In genomic region chr11:68342459-68343158, GRCh38 we compare ENCODE assay signal across 11 cellular contexts. TPM values are rescaled to one million over a fixed set of nuclear protein-coding genes. Genes with fewer than 3 reads are reported as not detected.
DNase-seq lines count a peak whose midpoint lies in the region; ATAC-seq and TF ChIP-seq lines count a peak whose summit lies in the region.
"Had no signal": no experiment of that assay in that cellular context is flagged by ENCODE, and none has a peak within 500 bp of the region (broad histone marks: within the 10 kb centered on the region; RNA-seq: fewer than 3 reads in every experiment).

No MANE protein-coding gene starts in this region.

- intact Hi-C loops in esophagus squamous epithelium (cut with DNase I): no loop called here
- intact Hi-C loops in activated CD4-positive, alpha-beta T cell treated with anti-CD3 and anti-CD28 coated beads, Interleukin-2, amount 10 ng/mL, durations not matched to agents 24 days and 14 days (cut with micrococcal nuclease): no loop called here
- intact Hi-C loops in CD8-positive, alpha-beta T cell (cut with DNase I, micrococcal nuclease): no loop called here

- WGBS in esophagus squamous epithelium, 2 donors: 46 to 48% methylated on average over 4 to 6 of the region's 13 CpGs

- no peak overlapping the region for H3K27ac Mint-ChIP-seq in activated CD4-positive, alpha-beta T cell treated with anti-CD3 and anti-CD28 coated beads, Interleukin-2, amount 10 ng/mL, durations not matched to agents 24 days and 14 days
- H3K27ac Mint-ChIP-seq in stimulated activated naive B cell treated with anti-CD40 and anti-IgM and Interleukin-4, amounts not matched to agents 10 μg/mL and 1 μg/mL and 100 μg/mL, for 72 hours: no peak overlapping the region
- H3K27ac Mint-ChIP-seq in CD8-positive, alpha-beta T cell: no peak overlapping the region
- H3K27ac Mint-ChIP-seq: activated T-helper 2 cell treated with anti-CD3 and anti-CD28 coated beads, Interferon-gamma antibody, Interleukin-2, Interleukin-4, amounts not matched to agents 10 μg/mL and 5 μg/mL and 100 μg/mL, durations not matched to agents 14 hours and 24 hours and 36 hours had no signal

- H3K4me3 Mint-ChIP-seq in activated CD4-positive, alpha-beta T cell treated with anti-CD3 and anti-CD28 coated beads, Interleukin-2, amount 10 ng/mL, durations not matched to agents 24 days and 14 days: no peak overlapping the region
- H3K4me3 Mint-ChIP-seq in stimulated activated naive B cell treated with anti-CD40 and anti-IgM and Interleukin-4, amounts not matched to agents 10 μg/mL and 1 μg/mL and 100 μg/mL, for 72 hours: no peak overlapping the region
- no peak overlapping the region for H3K4me3 Mint-ChIP-seq in CD8-positive, alpha-beta T cell
- H3K4me3 Mint-ChIP-seq: naive B cell had no signal

- H3K27me3 ChIP-seq in esophagus squamous epithelium (no peaks in the 10 kb centered on the region), rectal smooth muscle tissue (ENCODE audit: control insufficient read depth, insufficient read depth, low read length) (no peaks in the 10 kb centered on the region)
- no peaks in the 10 kb centered on the region for H3K27me3 ChIP-seq in CD8-positive, alpha-beta T cell (ENCODE audit: insufficient read depth, low read length)

- no peak for TF ChIP-seq POLR2A in esophagus squamous epithelium (IDR thresholded peaks at IDR 0.05)

- POLR2A ChIA-PET in CD8-positive, alpha-beta T cell (lab: Charles Lee): no interaction called here

- ATAC-seq in stimulated activated naive B cell treated with anti-CD40 and anti-IgM and Interleukin-4, amounts not matched to agents 10 μg/mL and 1 μg/mL and 100 μg/mL, for 72 hours (replicated peaks): no peak
- no peak for ATAC-seq in CD8-positive, alpha-beta T cell

- H3K27ac ChIP-seq in esophagus squamous epithelium (peak overlapping the region; percentile 86 to 88 (median 88)), rectal smooth muscle tissue (ENCODE audit: low read depth, low read length) (peak overlapping the region; percentile 69)
- no peak overlapping the region for H3K27ac ChIP-seq in CD8-positive, alpha-beta T cell (ENCODE audit: low read depth, low read length)

- peaks cover 42 to 88% (median 66%) of the 10 kb centered on the region in 3 donors for H3K4me1 ChIP-seq in esophagus squamous epithelium
- H3K4me1 ChIP-seq in rectal smooth muscle tissue (ENCODE audit: control insufficient read depth, insufficient read depth, low read length): peaks cover 42% of the 10 kb centered on the region
- peaks cover 9% of the 10 kb centered on the region for H3K4me1 ChIP-seq in CD8-positive, alpha-beta T cell (ENCODE audit: insufficient read depth, low read length)

- H3K4me1 Mint-ChIP-seq in activated CD4-positive, alpha-beta T cell treated with anti-CD3 and anti-CD28 coated beads, Interleukin-2, amount 10 ng/mL, durations not matched to agents 24 days and 14 days: peaks cover 45% of the 10 kb centered on the region
- H3K4me1 Mint-ChIP-seq in stimulated activated naive B cell treated with anti-CD40 and anti-IgM and Interleukin-4, amounts not matched to agents 10 μg/mL and 1 μg/mL and 100 μg/mL, for 72 hours: peaks cover 21 to 25% of the 10 kb centered on the region in 2 donors
- peaks cover 30% of the 10 kb centered on the region for H3K4me1 Mint-ChIP-seq in CD8-positive, alpha-beta T cell (ENCODE audit: low read depth)

- no peak overlapping the region for H3K9ac ChIP-seq in rectal smooth muscle tissue (ENCODE audit: low read length)

- no peak for TF ChIP-seq CTCF in esophagus squamous epithelium (IDR thresholded peaks at IDR 0.05)
- no peak for TF ChIP-seq CTCF in CD8-positive, alpha-beta T cell (IDR thresholded peaks at IDR 0.05)

- H3K4me3 ChIP-seq in esophagus squamous epithelium: no peak overlapping the region
- H3K4me3 ChIP-seq in rectal smooth muscle tissue (ENCODE audit: low read length): peak overlapping the region; percentile 17
- no peak overlapping the region for H3K4me3 ChIP-seq in CD8-positive, alpha-beta T cell (ENCODE audit: low read depth, low read length)

- H3K36me3 Mint-ChIP-seq in activated CD4-positive, alpha-beta T cell treated with anti-CD3 and anti-CD28 coated beads, Interleukin-2, amount 10 ng/mL, durations not matched to agents 24 days and 14 days (ENCODE audit: low read depth): peaks cover 8% of the 10 kb centered on the region
- peaks cover 2 to 4% of the 10 kb centered on the region in 2 donors for H3K36me3 Mint-ChIP-seq in stimulated activated naive B cell treated with anti-CD40 and anti-IgM and Interleukin-4, amounts not matched to agents 10 μg/mL and 1 μg/mL and 100 μg/mL, for 72 hours
- peaks cover 2% of the 10 kb centered on the region for H3K36me3 Mint-ChIP-seq in CD8-positive, alpha-beta T cell
- H3K36me3 Mint-ChIP-seq: naive B cell had no signal

- H3K36me3 ChIP-seq in esophagus squamous epithelium (peaks cover 0 to 5% (median 2%) of the 10 kb centered on the region in 3 donors), rectal smooth muscle tissue (ENCODE audit: control insufficient read depth, insufficient read depth, low read length) (no peaks in the 10 kb centered on the region)
- no peaks in the 10 kb centered on the region for H3K36me3 ChIP-seq in CD8-positive, alpha-beta T cell (ENCODE audit: insufficient read depth, low read length)

- CTCF ChIA-PET in CD8-positive, alpha-beta T cell (lab: Charles Lee): interaction anchor here (1.1 kb wide), 1 partner anchor 11 kb away, joined by 3 read pairs; no protein-coding TSS in a partner anchor

- peak; percentile 79 for DNase-seq in DMS79 (lab: John Stamatoyannopoulos, UW)
- DNase-seq in NCI-H510A (lab: John Stamatoyannopoulos, UW): peak; percentile 82
- no peak for DNase-seq in esophagus squamous epithelium (lab: John Stamatoyannopoulos, UW)
- no peak for DNase-seq in NCI-H226
- no peak for DNase-seq in activated CD4-positive, alpha-beta T cell treated with anti-CD3 and anti-CD28 coated beads, Interleukin-2, amount 10 ng/mL, durations not matched to agents 24 days and 14 days
- DNase-seq in stimulated activated naive B cell treated with anti-CD40 and anti-IgM and Interleukin-4, amounts not matched to agents 10 μg/mL and 1 μg/mL and 100 μg/mL, for 72 hours: no peak
- no peak for DNase-seq in CD8-positive, alpha-beta T cell
- DNase-seq: naive B cell, NCI-H1092 had no signal

- H3K9me3 ChIP-seq in esophagus squamous epithelium: no peaks in the 10 kb centered on the region
- no peaks in the 10 kb centered on the region for H3K9me3 ChIP-seq in CD8-positive, alpha-beta T cell (ENCODE audit: low read length)

- H3K27me3 Mint-ChIP-seq in activated CD4-positive, alpha-beta T cell treated with anti-CD3 and anti-CD28 coated beads, Interleukin-2, amount 10 ng/mL, durations not matched to agents 24 days and 14 days: no peaks in the 10 kb centered on the region
- no peaks in the 10 kb centered on the region for H3K27me3 Mint-ChIP-seq in stimulated activated naive B cell treated with anti-CD40 and anti-IgM and Interleukin-4, amounts not matched to agents 10 μg/mL and 1 μg/mL and 100 μg/mL, for 72 hours
- no peaks in the 10 kb centered on the region for H3K27me3 Mint-ChIP-seq in CD8-positive, alpha-beta T cell (ENCODE audit: low read depth)
- H3K27me3 Mint-ChIP-seq: naive B cell had no signal

- H3K9me3 Mint-ChIP-seq in activated CD4-positive, alpha-beta T cell treated with anti-CD3 and anti-CD28 coated beads, Interleukin-2, amount 10 ng/mL, durations not matched to agents 24 days and 14 days: peaks cover 6% of the 10 kb centered on the region
- peaks cover 0 to 3% of the 10 kb centered on the region in 2 donors for H3K9me3 Mint-ChIP-seq in stimulated activated naive B cell treated with anti-CD40 and anti-IgM and Interleukin-4, amounts not matched to agents 10 μg/mL and 1 μg/mL and 100 μg/mL, for 72 hours
- H3K9me3 Mint-ChIP-seq in CD8-positive, alpha-beta T cell: no peaks in the 10 kb centered on the region
- H3K9me3 Mint-ChIP-seq: activated T-helper 2 cell treated with anti-CD3 and anti-CD28 coated beads, Interferon-gamma antibody, Interleukin-2, Interleukin-4, amounts not matched to agents 10 μg/mL and 5 μg/mL and 100 μg/mL, durations not matched to agents 14 hours and 24 hours and 36 hours had no signal

RNA-seq across cellular contexts. Expression of gene LRP5, which starts 30.2 kb away (rescaled TPM):
- total RNA-seq in esophagus squamous epithelium: 10 to 100 TPM; 13.7 to 24.0 (median 20.9) TPM
- total RNA-seq in activated CD4-positive, alpha-beta T cell treated with anti-CD3 and anti-CD28 coated beads, Interleukin-2, amount 10 ng/mL, durations not matched to agents 24 days and 14 days: 23.8 and 33.8 TPM in 2 replicates
- 1 to 10 TPM; 1.1 to 1.5 TPM for total RNA-seq in CD8-positive, alpha-beta T cell

Comparison
In these comparisons a context has a peak if more than half of its experiments do, and no peak if none do; other contexts are left out.
1. DNase-seq: peak in DMS79 (single experiment) and NCI-H510A (single experiment); none in esophagus squamous epithelium (single experiment), NCI-H226 (single experiment), activated CD4-positive, alpha-beta T cell treated with anti-CD3 and anti-CD28 coated beads, Interleukin-2, amount 10 ng/mL, durations not matched to agents 24 days and 14 days (single experiment), stimulated activated naive B cell treated with anti-CD40 and anti-IgM and Interleukin-4, amounts not matched to agents 10 μg/mL and 1 μg/mL and 100 μg/mL, for 72 hours (single experiment) and CD8-positive, alpha-beta T cell (0 of 7).
2. RNA of gene LRP5, which starts 30.2 kb away (total RNA-seq): 23.8 to 33.8 TPM in activated CD4-positive, alpha-beta T cell treated with anti-CD3 and anti-CD28 coated beads, Interleukin-2, amount 10 ng/mL, durations not matched to agents 24 days and 14 days and 13.7 to 24.0 TPM in esophagus squamous epithelium; 1.1 to 1.5 TPM in CD8-positive, alpha-beta T cell; every median in the first group is over 4 times any median in the second.